In the genomic region with DNA sequence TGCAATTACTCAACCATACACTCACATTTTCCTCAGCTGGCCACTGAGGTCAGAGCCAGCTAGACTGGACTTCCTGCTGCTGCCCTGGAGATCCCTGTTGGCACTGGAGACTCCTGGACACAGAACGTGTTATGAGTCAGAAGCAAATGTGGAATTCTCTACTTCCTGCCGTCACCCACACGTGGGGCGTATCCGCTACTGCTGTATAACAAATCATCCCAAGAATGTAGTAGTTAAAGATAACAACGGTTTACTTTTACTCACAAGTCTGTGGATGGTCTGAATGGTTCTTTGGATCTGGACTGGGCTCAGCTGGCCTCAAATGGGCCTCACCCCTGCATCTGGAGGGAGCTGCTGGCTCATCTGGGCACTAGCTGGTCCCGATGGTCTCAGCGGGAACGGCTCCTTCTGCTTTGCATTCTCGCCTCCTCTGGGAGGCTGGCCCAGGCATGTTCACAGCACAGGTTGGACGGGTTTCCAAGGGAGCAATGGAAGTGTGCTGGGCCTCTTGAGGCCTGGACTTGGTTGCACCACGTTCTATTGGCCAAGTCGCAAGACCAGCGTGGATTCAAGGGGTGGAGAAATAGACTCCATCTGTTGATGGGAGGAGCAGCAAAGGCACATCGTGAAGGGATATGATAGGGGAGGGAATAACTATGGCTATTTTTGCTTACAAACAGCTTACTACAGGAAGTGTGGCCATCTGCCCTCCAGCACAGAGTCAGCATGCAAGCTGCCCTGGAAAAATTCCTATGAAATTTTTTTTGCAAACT, we compare ENCODE assay signal across 10 cellular contexts.
DNase-seq lines count a peak whose midpoint lies in the region; ATAC-seq, FAIRE-seq and TF ChIP-seq lines count a peak whose summit lies in the region.
"Had no signal": no experiment of that assay in that cellular context is flagged by ENCODE, and none has a peak within 500 bp of the region (broad histone marks: within the 10 kb centered on the region; RNA-seq: fewer than 3 reads in every experiment).

No MANE protein-coding gene starts in this region.

- intact Hi-C loops in ascending aorta (cut with DNase I): loop anchor here (1.0 kb wide), 3 partner anchors 14 to 168 kb away; a partner anchor contains a TSS
- intact Hi-C loops in stomach (cut with DNase I; ENCODE audit: low total_unique reads): no loop called here

- ATAC-seq in GM21737 (IDR thresholded peaks at IDR 0.05; ENCODE audit: unreplicated experiment): no peak
- ATAC-seq in GM21367 (IDR thresholded peaks at IDR 0.05; ENCODE audit: unreplicated experiment): no peak
- no peak for ATAC-seq in HG03432 (IDR thresholded peaks at IDR 0.05; ENCODE audit: unreplicated experiment)

- no peaks in the 10 kb centered on the region for H3K27me3 ChIP-seq in ascending aorta
- no peaks in the 10 kb centered on the region for H3K27me3 ChIP-seq in right atrium auricular region
- no peaks in the 10 kb centered on the region for H3K27me3 ChIP-seq in stomach

- peak; percentile 40 for FAIRE-seq in GM12891 (lab: Jason Lieb, UNC)

- WGBS in stomach, 5 donors: 69 to 79% (median 72%) methylated on average over 15 of the region's 15 CpGs

- H3K4me1 ChIP-seq in ascending aorta (peaks cover 7 to 14% of the 10 kb centered on the region in 2 donors), right atrium auricular region (peaks cover 0 to 12% of the 10 kb centered on the region in 2 donors), stomach (peaks cover 0 to 32% (median 18%) of the 10 kb centered on the region in 4 donors)

- TF ChIP-seq POLR2A in GM12891 (IDR thresholded peaks at IDR 0.05; ENCODE audit: low read depth, low read length): no peak
- no peak for TF ChIP-seq POLR2A in stomach (IDR thresholded peaks at IDR 0.05)

- peak overlapping the region; percentile 90 to 93 for H3K27ac ChIP-seq in ascending aorta
- peak overlapping the region; percentile 58 to 66 for H3K27ac ChIP-seq in right atrium auricular region
- H3K27ac ChIP-seq in stomach: peak overlapping the region; percentile 55 to 77 (median 69)

- no peaks in the 10 kb centered on the region for H3K9me3 ChIP-seq in ascending aorta
- no peaks in the 10 kb centered on the region for H3K9me3 ChIP-seq in right atrium auricular region
- no peaks in the 10 kb centered on the region for H3K9me3 ChIP-seq in stomach

- H3K4me3 ChIP-seq in ascending aorta (peak overlapping the region in 1 of 2 donors; percentile 8), right atrium auricular region (no peak overlapping the region), stomach (no peak overlapping the region)

- DNase-seq in GM12891 (ENCODE audit: insufficient read length, low spot score) (no peak), ascending aorta (ENCODE audit: low spot score in 2 of 2) (peak; percentile 78 to 97), right atrium auricular region (ENCODE audit: low spot score) (peak; percentile 96), stomach (peak; percentile 72), DMS79 treated with DMSO at 0.1 percent for 48 hours (lab: John Stamatoyannopoulos, UW) (no peak)
- DNase-seq: activated CD4-positive, alpha-beta T cell treated with anti-CD3 and anti-CD28 coated beads, Interleukin-2, amount 50 U/mL, for 1 hour; Kasumi-1 had no signal

- TF ChIP-seq CTCF in ascending aorta (IDR thresholded peaks at IDR 0.05): no peak
- no peak for TF ChIP-seq CTCF in right atrium auricular region (IDR thresholded peaks at IDR 0.05)
- no peak for TF ChIP-seq CTCF in stomach (IDR thresholded peaks at IDR 0.05)

- TF ChIP-seq EP300 in stomach (IDR thresholded peaks at IDR 0.05): no peak

- H3K36me3 ChIP-seq in ascending aorta: no peaks in the 10 kb centered on the region
- no peaks in the 10 kb centered on the region for H3K36me3 ChIP-seq in right atrium auricular region
- H3K36me3 ChIP-seq in stomach: no peaks in the 10 kb centered on the region

TF ChIP-seq in GM12891, 5 proteins besides CTCF, POLR2A, EP300 and RAD21:
- no peak for TF ChIP-seq TAF1 (IDR thresholded peaks at IDR 0.05; ENCODE audit: low read depth, low read length)
- TF ChIP-seq POLR2AphosphoS5 (IDR thresholded peaks at IDR 0.05; ENCODE audit: low read depth, low read length): no peak
- no peak for TF ChIP-seq PAX5 (IDR thresholded peaks at IDR 0.05; ENCODE audit: insufficient read depth, low read length, severe bottlenecking)
- no peak for TF ChIP-seq POU2F2 (IDR thresholded peaks at IDR 0.05; ENCODE audit: low read depth, low read length)
- TF ChIP-seq SPI1 (IDR thresholded peaks at IDR 0.05; ENCODE audit: low read depth, low read length): no peak

Comparison
In these comparisons a context has a peak if more than half of its experiments do, and no peak if none do; other contexts are left out.
1. DNase-seq: peak in ascending aorta (2 of 2), right atrium auricular region (single experiment) and stomach (single experiment); none in GM12891 (single experiment) and DMS79 treated with DMSO at 0.1 percent for 48 hours (single experiment).
2. Peak in every context shown above with its lines, with median percentiles within 50 percentile points of each other: H3K27ac ChIP-seq.